ENCODE assay signal across 25 cellular contexts in genomic region chr15:62413147-62413546, GRCh38. TPM values are rescaled to one million over a fixed set of nuclear protein-coding genes. Genes with fewer than 3 reads are reported as not detected.
DNase-seq lines count a peak whose midpoint lies in the region; ATAC-seq and TF ChIP-seq lines count a peak whose summit lies in the region.
"Had no signal": no experiment of that assay in that cellular context is flagged by ENCODE, and none has a peak within 500 bp of the region (broad histone marks: within the 10 kb centered on the region; RNA-seq: fewer than 3 reads in every experiment).

No MANE protein-coding gene starts in this region.

- H3K4me2 ChIP-seq in SK-N-SH = no peak overlapping the region

- peak; percentile 23 for ATAC-seq in Right ventricle myocardium superior (ENCODE audit: poor library complexity)
- ATAC-seq in heart left ventricle = no peak
- ATAC-seq in activated T-helper 17 cell treated with anti-CD3 and anti-CD28 coated beads, Interleukin-2, amount 50 U/mL, for 72 hours (replicated peaks) = no peak
- ATAC-seq: activated CD8-positive, alpha-beta T cell treated with anti-CD3 and anti-CD28 coated beads for 36 hours; effector memory CD8-positive, alpha-beta T cell; natural killer cell; Panc1 had no signal

- CTCF ChIA-PET in SK-N-SH (lab: Yijun Ruan, JAX) = no interaction called here

- no peak for TF ChIP-seq RAD21 in SK-N-SH (IDR thresholded peaks at IDR 0.05; ENCODE audit: low read length)

- no peaks in the 10 kb centered on the region for H3K4me1 Mint-ChIP-seq in activated T-helper 17 cell treated with anti-CD3 and anti-CD28 coated beads, Interleukin-2, amount 50 U/mL, for 72 hours
- H3K4me1 Mint-ChIP-seq: B cell; CD8-positive, alpha-beta memory T cell; natural killer cell had no signal

- TF ChIP-seq EP300 in SK-N-SH (IDR thresholded peaks at IDR 0.05; ENCODE audit: borderline replicate concordance in 1 of 2, low read depth in 1 of 2, low read length in 1 of 2) = peak in 1 of 2 experiments; percentile 7; a peak in 1 of 4 replicates

- no peak overlapping the region for H3K9ac ChIP-seq in SK-N-SH

- H3K4me1 ChIP-seq in heart left ventricle (peaks cover 0 to 57% (median 11%) of the 10 kb centered on the region in 12 donors), SK-N-SH (ENCODE audit: control insufficient read depth in 1 of 2, insufficient read depth in 2 of 2, low read depth in 1 of 2, low read length in 1 of 2) (peaks cover 20 to 22% of the 10 kb centered on the region in 2 experiments; a peak in 3 of 4 replicates)
- H3K4me1 ChIP-seq: SJCRH30, spleen had no signal

- H3K27ac Mint-ChIP-seq in activated T-helper 17 cell treated with anti-CD3 and anti-CD28 coated beads, Interleukin-2, amount 50 U/mL, for 72 hours = no peak overlapping the region
- H3K27ac Mint-ChIP-seq: activated CD8-positive, alpha-beta T cell treated with anti-CD3 and anti-CD28 coated beads for 36 hours; activated naive CD8-positive, alpha-beta T cell treated with anti-CD3 and anti-CD28 coated beads, Interleukin-2, amount 10 ng/mL, durations not matched to agents 7 days and 5 days; B cell; effector memory CD8-positive, alpha-beta T cell; natural killer cell had no signal

- H3K36me3 Mint-ChIP-seq in activated T-helper 17 cell treated with anti-CD3 and anti-CD28 coated beads, Interleukin-2, amount 50 U/mL, for 72 hours (ENCODE audit: low read depth) = no peaks in the 10 kb centered on the region
- H3K36me3 Mint-ChIP-seq: activated naive CD8-positive, alpha-beta T cell treated with anti-CD3 and anti-CD28 coated beads, Interleukin-2, amount 10 ng/mL, durations not matched to agents 7 days and 5 days; CD8-positive, alpha-beta memory T cell; natural killer cell had no signal

- no peak overlapping the region for H3K4me3 ChIP-seq in heart left ventricle
- no peak overlapping the region for H3K4me3 ChIP-seq in SK-N-SH (ENCODE audit: low read depth in 2 of 2, low read length in 1 of 2)
- H3K4me3 ChIP-seq: SJCRH30, spleen had no signal

- no peak for TF ChIP-seq POLR2A in heart left ventricle (IDR thresholded peaks at IDR 0.05)

- peaks cover 6% of the 10 kb centered on the region; the same call in 1 of the 2 replicates for H4K20me1 ChIP-seq in SK-N-SH (ENCODE audit: insufficient read depth)

- H3K27me3 ChIP-seq in heart left ventricle (no peaks in the 10 kb centered on the region), SK-N-SH (ENCODE audit: insufficient read depth) (no peaks in the 10 kb centered on the region)
- H3K27me3 ChIP-seq: SJCRH30 had no signal

- no peaks in the 10 kb centered on the region for H3F3A ChIP-seq in SK-N-SH (replicated peaks; ENCODE audit: insufficient read depth)

- no peaks in the 10 kb centered on the region for H3K9me2 ChIP-seq in SK-N-SH

- H3K27me3 Mint-ChIP-seq in activated T-helper 17 cell treated with anti-CD3 and anti-CD28 coated beads, Interleukin-2, amount 50 U/mL, for 72 hours = peaks cover 23% of the 10 kb centered on the region

- POLR2A ChIA-PET in SK-N-SH (lab: Yijun Ruan, JAX) = no interaction called here

- H2AFZ ChIP-seq in SK-N-SH (ENCODE audit: low read depth) = no peak overlapping the region

- TF ChIP-seq CTCF in heart left ventricle (IDR thresholded peaks at IDR 0.05) = no peak
- no peak for TF ChIP-seq CTCF in SK-N-SH (IDR thresholded peaks at IDR 0.05)

- intact Hi-C loops in Right ventricle myocardium superior (cut with DNase I) (no loop called here), heart left ventricle (cut with DNase I) (no loop called here), posterior cingulate gyrus (cut with DNase I) (no loop called here)

- peaks cover 70% of the 10 kb centered on the region for H3K79me2 ChIP-seq in SK-N-SH (ENCODE audit: insufficient read depth)

- no peaks in the 10 kb centered on the region for H3K9me3 Mint-ChIP-seq in activated T-helper 17 cell treated with anti-CD3 and anti-CD28 coated beads, Interleukin-2, amount 50 U/mL, for 72 hours
- H3K9me3 Mint-ChIP-seq: activated CD8-positive, alpha-beta T cell treated with anti-CD3 and anti-CD28 coated beads for 36 hours; activated naive CD8-positive, alpha-beta T cell treated with anti-CD3 and anti-CD28 coated beads, Interleukin-2, amount 10 ng/mL, durations not matched to agents 7 days and 5 days; CD8-positive, alpha-beta memory T cell; effector memory CD8-positive, alpha-beta T cell; natural killer cell had no signal

- H3K36me3 ChIP-seq in heart left ventricle (no peaks in the 10 kb centered on the region), SK-N-SH (replicated peaks in 1 of 2; ENCODE audit: control insufficient read depth in 1 of 2, insufficient read depth in 2 of 2, low read length in 1 of 2) (no peaks in the 10 kb centered on the region)
- H3K36me3 ChIP-seq: SJCRH30, spleen had no signal

- H3K27ac ChIP-seq in heart left ventricle (peak overlapping the region in 1 of 12 donors; percentile 25), SK-N-SH (ENCODE audit: low read depth in 2 of 2, low read length in 1 of 2) (peak overlapping the region in 1 of 2 experiments; percentile 40; a peak in 3 of 4 replicates)
- H3K27ac ChIP-seq: SJCRH30, spleen had no signal

- WGBS in heart left ventricle, 4 donors = 57 to 75% (median 70%) methylated on average over 4 of the region's 4 CpGs
- WGBS in SK-N-SH (ENCODE audit: low lambda C conversion rate) = 79% methylated on average over 4 of the region's 4 CpGs

- DNase-seq in Right ventricle myocardium superior (no peak), heart left ventricle (no peak), SK-N-SH (peak; percentile 37), left kidney (ENCODE audit: low read depth, low spot score) (peak; percentile 26), foreskin melanocyte (no peak), posterior cingulate gyrus (no peak)
- no peak for DNase-seq in stimulated activated CD4-positive, alpha-beta T cell treated with anti-CD3 and anti-CD28 coated beads, Interleukin-4, amount 100 ng/mL, for 4 hours
- DNase-seq: activated CD4-positive, alpha-beta T cell treated with anti-CD3 and anti-CD28 coated beads for 1 hour; activated CD8-positive, alpha-beta T cell treated with anti-CD3 and anti-CD28 coated beads for 36 hours; activated effector memory CD4-positive, alpha-beta T cell treated with anti-CD3 and anti-CD28 coated beads, Interleukin-2, amount 50 U/mL, for 16 hours; activated naive CD8-positive, alpha-beta T cell treated with anti-CD3 and anti-CD28 coated beads, Interleukin-2, amount 10 ng/mL, durations not matched to agents 7 days and 5 days; caudate nucleus; CD8-positive, alpha-beta memory T cell; cortex of kidney; effector memory CD8-positive, alpha-beta T cell; midbrain; natural killer cell; NCI-H2171; NCI-H510A treated with DMSO at 0.1 percent for 48 hours; retina; SJCRH30; spleen had no signal

- H3K9me3 ChIP-seq in heart left ventricle = no peaks in the 10 kb centered on the region
- no peaks in the 10 kb centered on the region for H3K9me3 ChIP-seq in SK-N-SH
- H3K9me3 ChIP-seq: SJCRH30, spleen had no signal

- H3K4me3 Mint-ChIP-seq in activated T-helper 17 cell treated with anti-CD3 and anti-CD28 coated beads, Interleukin-2, amount 50 U/mL, for 72 hours = no peak overlapping the region
- H3K4me3 Mint-ChIP-seq: activated CD8-positive, alpha-beta T cell treated with anti-CD3 and anti-CD28 coated beads for 36 hours; activated naive CD8-positive, alpha-beta T cell treated with anti-CD3 and anti-CD28 coated beads, Interleukin-2, amount 10 ng/mL, durations not matched to agents 7 days and 5 days; B cell; CD8-positive, alpha-beta memory T cell; effector memory CD8-positive, alpha-beta T cell; natural killer cell had no signal

TF ChIP-seq in SK-N-SH, 30 proteins besides CTCF, POLR2A, EP300 and RAD21:
- no peak for TF ChIP-seq GABPA (IDR thresholded peaks at IDR 0.05; ENCODE audit: low read depth)
- TF ChIP-seq TCF12 (IDR thresholded peaks at IDR 0.05) = peak; percentile 92
- no peak for TF ChIP-seq JUND (IDR thresholded peaks at IDR 0.05)
- peak; percentile 61 for TF ChIP-seq CHD2 (IDR thresholded peaks at IDR 0.05; ENCODE audit: low read length, partially characterized antibody)
- no peak for TF ChIP-seq GATA2 (CRISPR knock-in tag; IDR thresholded peaks at IDR 0.05)

RNA-seq across cellular contexts. Expression of gene TLN2, which starts 22.8 kb away (rescaled TPM):
- total RNA-seq in Right ventricle myocardium superior = 40.2 TPM
- 10 to 100 TPM; 24.5 to 60.9 (median 52.3) TPM for total RNA-seq in heart left ventricle
- 10 to 100 TPM in 1 of 2 donors, 1 to 10 TPM in 1; 8.9 to 41.5 TPM for polyA plus RNA-seq in heart left ventricle
- 25.1 and 27.2 TPM in 2 replicates for polyA plus RNA-seq in SK-N-SH (2012; rRNA removed)
- polyA plus RNA-seq in SK-N-SH (2012; cell fraction: cytosol; rRNA removed) = 15.8 and 19.4 TPM in 2 replicates
- 38.0 and 41.9 TPM in 2 replicates for polyA plus RNA-seq in SK-N-SH (2012; cell fraction: nucleus; rRNA removed)
- 1 to 10 TPM in 1 of 2 donors, under 1 TPM in 1; 0.52 to 1.8 TPM for total RNA-seq in activated T-helper 17 cell treated with anti-CD3 and anti-CD28 coated beads, Interleukin-2, amount 50 U/mL, for 72 hours

Comparison
In these comparisons a context has a peak if more than half of its experiments do, and no peak if none do; other contexts are left out.
1. DNase-seq: peak in SK-N-SH (single experiment) and left kidney (single experiment); none in Right ventricle myocardium superior (single experiment), heart left ventricle (0 of 5), foreskin melanocyte (single experiment), stimulated activated CD4-positive, alpha-beta T cell treated with anti-CD3 and anti-CD28 coated beads, Interleukin-4, amount 100 ng/mL, for 4 hours (0 of 2) and posterior cingulate gyrus (0 of 10).
2. RNA of gene TLN2, which starts 22.8 kb away (total RNA-seq): 24.5 to 60.9 TPM in heart left ventricle and 40.2 TPM in Right ventricle myocardium superior (single experiment); 0.52 to 1.8 TPM in activated T-helper 17 cell treated with anti-CD3 and anti-CD28 coated beads, Interleukin-2, amount 50 U/mL, for 72 hours; every median in the first group is over 4 times any median in the second.